Comparison of ENCODE assay signal across 17 cellular contexts in genomic region chr1:84844094-84844493, GRCh38. TPM values are rescaled to one million over a fixed set of nuclear protein-coding genes. Genes with fewer than 3 reads are reported as not detected.
DNase-seq lines count a peak whose midpoint lies in the region; ATAC-seq and TF ChIP-seq lines count a peak whose summit lies in the region.
"Had no signal": no experiment of that assay in that cellular context is flagged by ENCODE, and none has a peak within 500 bp of the region (broad histone marks: within the 10 kb centered on the region; RNA-seq: fewer than 3 reads in every experiment).

No MANE protein-coding gene starts in this region.

- DNase-seq in SK-N-SH (no peak), midbrain (lab: John Stamatoyannopoulos, UW) (no peak), NCI-H345 (lab: John Stamatoyannopoulos, UW) (no peak)
- DNase-seq in activated naive CD4-positive, alpha-beta T cell (lab: John Stamatoyannopoulos, UW), result no peak
- DNase-seq: AML-193; CD4-positive, alpha-beta memory T cell; DMS153; DMS79; GDM1; GM23248; HCEC 1CT; HFFc6 had no signal

- H3K9ac ChIP-seq in SK-N-SH, result no peak overlapping the region
- peak overlapping the region; percentile 10 for H3K9ac ChIP-seq in neural cell (ENCODE audit: low read length)
- H3K9ac ChIP-seq: GM23248 had no signal

- H3K4me1 ChIP-seq in SK-N-SH (ENCODE audit: control insufficient read depth in 1 of 2, insufficient read depth in 2 of 2, low read depth in 1 of 2, low read length in 1 of 2) (peaks cover 0 to 22% of the 10 kb centered on the region in 2 experiments; a peak in 3 of 4 replicates), esophagus (ENCODE audit: control insufficient read depth in 2 of 2, insufficient read depth in 2 of 2, low read length in 1 of 2) (peaks cover 3 to 10% of the 10 kb centered on the region in 2 donors)
- H3K4me1 ChIP-seq: A549 had no signal

- no peak overlapping the region for H3K4me2 ChIP-seq in SK-N-SH
- H3K4me2 ChIP-seq in neural cell (ENCODE audit: low read length), result no peak overlapping the region
- H3K4me2 ChIP-seq: A549 had no signal

- H3K36me3 ChIP-seq in SK-N-SH (replicated peaks in 1 of 2; ENCODE audit: control insufficient read depth in 1 of 2, insufficient read depth in 2 of 2, low read length in 1 of 2) (no peaks in the 10 kb centered on the region), esophagus (ENCODE audit: control insufficient read depth in 2 of 2, insufficient read depth in 2 of 2, low read length in 1 of 2) (no peaks in the 10 kb centered on the region), neural cell (ENCODE audit: insufficient read depth, low read length) (no peaks in the 10 kb centered on the region)

- H3K79me2 ChIP-seq in SK-N-SH (ENCODE audit: insufficient read depth), result no peaks in the 10 kb centered on the region
- H3K79me2 ChIP-seq in neural cell (replicated peaks; ENCODE audit: insufficient read depth, low read length), result no peaks in the 10 kb centered on the region

- no peak overlapping the region for H2AFZ ChIP-seq in SK-N-SH (ENCODE audit: low read depth)
- H2AFZ ChIP-seq in neural cell (ENCODE audit: low read depth, low read length), result no peak overlapping the region
- H2AFZ ChIP-seq: GM23248 had no signal

- H3K9me2 ChIP-seq in SK-N-SH, result no peaks in the 10 kb centered on the region
- H3K9me2 ChIP-seq in neural cell (ENCODE audit: insufficient read depth, low read length), result no peaks in the 10 kb centered on the region

- no peak overlapping the region for H3K4me3 ChIP-seq in SK-N-SH (ENCODE audit: low read depth in 2 of 2, low read length in 1 of 2)
- no peak overlapping the region for H3K4me3 ChIP-seq in esophagus (ENCODE audit: low read depth in 1 of 2, low read length in 2 of 2)
- H3K4me3 ChIP-seq in neural cell (ENCODE audit: low read length), result peak overlapping the region; percentile 22
- H3K4me3 ChIP-seq: A549, GM23248 had no signal

- peaks cover 4% of the 10 kb centered on the region; the same call in 1 of the 2 replicates for H3K27me3 ChIP-seq in SK-N-SH (ENCODE audit: insufficient read depth)
- H3K27me3 ChIP-seq in esophagus (ENCODE audit: control insufficient read depth in 1 of 2, insufficient read depth in 2 of 2, low read length in 2 of 2), result no peaks in the 10 kb centered on the region
- H3K27me3 ChIP-seq in neural cell (ENCODE audit: insufficient read depth, low read depth, low read length), result no peaks in the 10 kb centered on the region

- H3F3A ChIP-seq in SK-N-SH (replicated peaks; ENCODE audit: insufficient read depth) (no peaks in the 10 kb centered on the region), neural cell (ENCODE audit: insufficient read depth, low read length, poor library complexity, severe bottlenecking) (peaks cover 4% of the 10 kb centered on the region)

- TF ChIP-seq RAD21 in SK-N-SH (IDR thresholded peaks at IDR 0.05; ENCODE audit: low read length) (no peak), neural cell (conservative IDR thresholded peaks at IDR 0.05) (no peak)

- CTCF ChIA-PET in SK-N-SH (lab: Yijun Ruan, JAX), result interaction anchor here (1.1 to 2.9 kb wide), 4 partner anchors 10 to 101 kb away, joined by 3 to 8 read pairs (median 7); no protein-coding TSS in a partner anchor

- TF ChIP-seq CTCF in SK-N-SH (IDR thresholded peaks at IDR 0.05) (no peak), neural cell (IDR thresholded peaks at IDR 0.05; ENCODE audit: poor library complexity, severe bottlenecking) (no peak)

- peak in 1 of 2 experiments; percentile 90; a peak in 2 of 4 replicates for TF ChIP-seq EP300 in SK-N-SH (IDR thresholded peaks at IDR 0.05; ENCODE audit: borderline replicate concordance in 1 of 2, low read depth in 1 of 2, low read length in 1 of 2)
- peak; percentile 98 for TF ChIP-seq EP300 in neural cell (conservative IDR thresholded peaks at IDR 0.05; ENCODE audit: poor library complexity, severe bottlenecking)

- ATAC-seq in SK-N-SH treated with all-trans-retinoic acid at 6 μM for 48 hours, result no peak
- ATAC-seq: A549 had no signal

- peak overlapping the region in 1 of 2 experiments; percentile 30; a peak in 2 of 4 replicates for H3K27ac ChIP-seq in SK-N-SH (ENCODE audit: low read depth in 2 of 2, low read length in 1 of 2)
- peak overlapping the region; percentile 81 to 85 for H3K27ac ChIP-seq in esophagus (ENCODE audit: low read depth in 2 of 2, low read length in 1 of 2)
- H3K27ac ChIP-seq in neural cell (ENCODE audit: low read length), result peak overlapping the region; percentile 69
- H3K27ac ChIP-seq: A549, GM23248 had no signal

- POLR2A ChIA-PET in SK-N-SH (lab: Yijun Ruan, JAX), result no interaction called here

- H3K9me3 ChIP-seq in SK-N-SH (no peaks in the 10 kb centered on the region), esophagus (ENCODE audit: control insufficient read depth in 2 of 2, insufficient read depth in 1 of 2, low read depth in 1 of 2, low read length in 1 of 2) (no peaks in the 10 kb centered on the region), neural cell (ENCODE audit: low read length) (no peaks in the 10 kb centered on the region)
- H3K9me3 ChIP-seq: A549 had no signal

- no peaks in the 10 kb centered on the region for H4K20me1 ChIP-seq in SK-N-SH (ENCODE audit: insufficient read depth)
- H4K20me1 ChIP-seq in neural cell (ENCODE audit: insufficient read depth), result no peaks in the 10 kb centered on the region

TF ChIP-seq in SK-N-SH, 30 proteins besides CTCF, POLR2A, EP300 and RAD21 (continues in another document):
- TF ChIP-seq CHD2 (IDR thresholded peaks at IDR 0.05; ENCODE audit: low read length, partially characterized antibody) (peak; percentile 59), YY1 (IDR thresholded peaks at IDR 0.05; ENCODE audit: low read depth) (no peak), RFX5 (IDR thresholded peaks at IDR 0.05; ENCODE audit: low read length) (no peak), TCF12 (IDR thresholded peaks at IDR 0.05) (no peak; the same call in 1 of the 2 replicates)
- TF ChIP-seq, protein P1, sequence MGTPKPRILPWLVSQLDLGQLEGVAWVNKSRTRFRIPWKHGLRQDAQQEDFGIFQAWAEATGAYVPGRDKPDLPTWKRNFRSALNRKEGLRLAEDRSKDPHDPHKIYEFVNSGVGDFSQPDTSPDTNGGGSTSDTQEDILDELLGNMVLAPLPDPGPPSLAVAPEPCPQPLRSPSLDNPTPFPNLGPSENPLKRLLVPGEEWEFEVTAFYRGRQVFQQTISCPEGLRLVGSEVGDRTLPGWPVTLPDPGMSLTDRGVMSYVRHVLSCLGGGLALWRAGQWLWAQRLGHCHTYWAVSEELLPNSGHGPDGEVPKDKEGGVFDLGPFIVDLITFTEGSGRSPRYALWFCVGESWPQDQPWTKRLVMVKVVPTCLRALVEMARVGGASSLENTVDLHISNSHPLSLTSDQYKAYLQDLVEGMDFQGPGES (IDR thresholded peaks at IDR 0.05; ENCODE audit: low read depth, low read length), result no peak

TF ChIP-seq in SK-N-SH treated with all-trans-retinoic acid at 6 μM for 48 hours, 23 proteins besides CTCF, POLR2A, EP300 and RAD21:
- TF ChIP-seq ZFP3 (CRISPR knock-in tag; IDR thresholded peaks at IDR 0.05), result no peak
- TF ChIP-seq SNAI2 (CRISPR knock-in tag; IDR thresholded peaks at IDR 0.05), result no peak
- no peak for TF ChIP-seq PPARA (CRISPR knock-in tag; IDR thresholded peaks at IDR 0.05; ENCODE audit: borderline replicate concordance)
- no peak for TF ChIP-seq CREB5 (CRISPR knock-in tag; IDR thresholded peaks at IDR 0.05; ENCODE audit: low read depth)

TF ChIP-seq in neural cell, 6 proteins besides CTCF, POLR2A, EP300 and RAD21:
- TF ChIP-seq POLR2AphosphoS5 (IDR thresholded peaks at IDR 0.05), result peak; percentile 80
- no peak for TF ChIP-seq EZH2 (IDR thresholded peaks at IDR 0.05; ENCODE audit: borderline replicate concordance, insufficient read depth, low read length, poor library complexity, severe bottlenecking)
- TF ChIP-seq MXI1 (conservative IDR thresholded peaks at IDR 0.05; ENCODE audit: poor library complexity, severe bottlenecking), result peak; percentile 34

RNA-seq across cellular contexts. Expression of gene LPAR3, which starts 48.9 kb away (rescaled TPM):
- 0.08 and 0.11 TPM in 2 replicates for polyA plus RNA-seq in SK-N-SH (2012; rRNA removed)
- polyA plus RNA-seq in SK-N-SH (2012; cell fraction: cytosol; rRNA removed), result 0.08 and 0.25 TPM in 2 replicates
- polyA plus RNA-seq in SK-N-SH (2012; cell fraction: nucleus; rRNA removed), result not detected in 2 replicates
- polyA plus RNA-seq in esophagus, result 1 to 10 TPM; 4.0 to 5.2 TPM
- 0.54 TPM in 1 of 2 replicates, not detected in the other for polyA plus RNA-seq in neural cell
- polyA minus RNA-seq in neural cell, result not detected in 2 replicates
- polyA plus RNA-seq: CD14-positive monocyte, GM23248 had no signal
